23 cellular contexts compared by ENCODE assay signal in the genomic region with DNA sequence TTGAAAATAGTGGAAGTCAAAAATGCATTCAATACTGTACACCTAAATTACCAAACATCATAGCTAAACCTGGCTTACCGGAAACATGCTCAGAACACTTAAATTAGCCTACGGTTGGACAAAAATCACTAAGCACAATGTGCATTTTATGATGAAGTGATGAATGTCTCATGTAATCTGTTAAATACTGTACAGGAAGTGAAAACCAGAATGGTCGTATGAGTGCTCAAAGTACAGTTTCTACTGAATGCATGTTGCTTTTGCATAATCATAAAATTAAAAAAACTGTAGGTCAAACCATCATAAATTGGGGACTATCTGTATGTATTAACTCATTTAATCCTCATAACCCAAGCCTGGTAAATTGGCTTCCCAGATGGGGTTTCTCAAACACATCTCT.
"Had no signal": no experiment of that assay in that cellular context is flagged by ENCODE, and none has a peak within 500 bp of the region (broad histone marks: within the 10 kb centered on the region; RNA-seq: fewer than 3 reads in every experiment).

No MANE protein-coding gene starts in this region.

- H3K27ac Mint-ChIP-seq: natural killer cell; stimulated activated effector memory CD8-positive, alpha-beta T cell treated with anti-CD3 and anti-CD28 coated beads, Interleukin-12 subunit alpha, Interleukin-12 subunit beta, amount 100 ng/mL, for 72 hours; stimulated activated naive CD8-positive, alpha-beta T cell treated with anti-CD3 and anti-CD28 coated beads, Interleukin-15, Interleukin-2, amounts not matched to agents 100 ng/mL and 50 ng/mL, for 24 hours had no signal

- H3K36me3 ChIP-seq: neutrophil, pancreas, right lobe of liver, sigmoid colon, suprapubic skin, tibial artery, transverse colon, upper lobe of right lung, uterus had no signal

- H3K27me3 ChIP-seq: neutrophil, pancreas, right lobe of liver, sigmoid colon, suprapubic skin, testis, tibial artery, transverse colon, upper lobe of right lung, uterus had no signal

- H3K36me3 Mint-ChIP-seq: stimulated activated effector memory CD8-positive, alpha-beta T cell treated with anti-CD3 and anti-CD28 coated beads, Interleukin-12 subunit alpha, Interleukin-12 subunit beta, amount 100 ng/mL, for 72 hours had no signal

- H3K9me3 ChIP-seq: neutrophil, pancreas, psoas muscle, right lobe of liver, sigmoid colon, suprapubic skin, testis, tibial artery, transverse colon, upper lobe of right lung, uterus had no signal

- H3K27ac ChIP-seq: neutrophil, pancreas, psoas muscle, right lobe of liver, sigmoid colon, suprapubic skin, testis, tibial artery, transverse colon, upper lobe of right lung, uterus had no signal

- DNase-seq: naive thymus-derived CD4-positive, alpha-beta T cell; natural killer cell; pancreas; psoas muscle; right cardiac atrium; right lobe of liver; sigmoid colon; small intestine; stimulated activated CD4-positive, alpha-beta T cell treated with anti-CD3 and anti-CD28 coated beads, Interleukin-2, amount 100 ng/mL, for 48 hours; stimulated activated CD4-positive, alpha-beta T cell treated with anti-CD3 and anti-CD28 coated beads, Interleukin-4, amount 100 ng/mL, for 24 hours; stimulated activated naive CD4-positive, alpha-beta T cell; substantia nigra; testis; tibial artery; transverse colon; upper lobe of right lung; uterus had no signal

- H3K4me3 Mint-ChIP-seq: natural killer cell; nephron; stimulated activated effector memory CD8-positive, alpha-beta T cell treated with anti-CD3 and anti-CD28 coated beads, Interleukin-12 subunit alpha, Interleukin-12 subunit beta, amount 100 ng/mL, for 72 hours; stimulated activated naive CD8-positive, alpha-beta T cell treated with anti-CD3 and anti-CD28 coated beads, Interleukin-15, Interleukin-2, amounts not matched to agents 100 ng/mL and 50 ng/mL, for 24 hours; type B pancreatic cell had no signal

- H3K4me1 Mint-ChIP-seq: natural killer cell; stimulated activated effector memory CD8-positive, alpha-beta T cell treated with anti-CD3 and anti-CD28 coated beads, Interleukin-12 subunit alpha, Interleukin-12 subunit beta, amount 100 ng/mL, for 72 hours had no signal

- ATAC-seq: natural killer cell; pancreas; psoas muscle; right lobe of liver; stimulated activated effector memory CD8-positive, alpha-beta T cell treated with anti-CD3 and anti-CD28 coated beads, Interleukin-12 subunit alpha, Interleukin-12 subunit beta, amount 100 ng/mL, for 72 hours had no signal

- H3K27me3 Mint-ChIP-seq: naive thymus-derived CD4-positive, alpha-beta T cell; stimulated activated naive CD8-positive, alpha-beta T cell treated with anti-CD3 and anti-CD28 coated beads, Interleukin-15, Interleukin-2, amounts not matched to agents 100 ng/mL and 50 ng/mL, for 24 hours; type B pancreatic cell had no signal

- H3K9me3 Mint-ChIP-seq: naive thymus-derived CD4-positive, alpha-beta T cell; nephron; stimulated activated naive CD8-positive, alpha-beta T cell treated with anti-CD3 and anti-CD28 coated beads, Interleukin-15, Interleukin-2, amounts not matched to agents 100 ng/mL and 50 ng/mL, for 24 hours; type B pancreatic cell had no signal

- H3K4me3 ChIP-seq: pancreas, psoas muscle, right lobe of liver, sigmoid colon, suprapubic skin, testis, tibial artery, transverse colon, upper lobe of right lung, uterus had no signal

- H3K4me1 ChIP-seq: pancreas, right lobe of liver, sigmoid colon, suprapubic skin, testis, transverse colon, upper lobe of right lung, uterus had no signal
